Comparison of ENCODE assay signal across 29 cellular contexts in the genomic region with DNA sequence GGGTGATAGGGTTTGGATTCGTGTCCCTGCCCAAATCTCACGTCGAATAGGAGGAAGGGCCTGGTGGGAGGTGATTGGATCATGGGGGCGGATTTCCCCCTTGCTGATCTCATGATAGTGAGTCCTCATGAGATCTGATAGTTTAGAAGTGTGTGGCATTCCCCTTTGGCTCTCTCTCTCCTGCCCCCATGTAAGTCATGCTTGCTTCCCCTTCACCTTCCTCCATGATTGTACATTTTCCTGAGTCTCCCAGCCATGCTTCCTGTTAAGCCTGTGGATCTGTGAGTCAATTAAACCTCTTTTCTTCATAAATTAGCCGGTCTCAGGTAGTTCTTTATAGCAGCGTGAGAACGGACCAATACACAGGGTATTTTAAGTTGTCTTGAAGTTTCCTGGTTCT.
DNase-seq lines count a peak whose midpoint lies in the region; ATAC-seq, FAIRE-seq and TF ChIP-seq lines count a peak whose summit lies in the region.
"Had no signal": no experiment of that assay in that cellular context is flagged by ENCODE, and none has a peak within 500 bp of the region (broad histone marks: within the 10 kb centered on the region; RNA-seq: fewer than 3 reads in every experiment).

No MANE protein-coding gene starts in this region.

- intact Hi-C loops in heart right ventricle (cut with DNase I) (loop anchor here in 1 of 10 donors (5.0 kb wide), 1 partner anchor 161 kb away; a partner anchor contains a TSS), Right ventricle myocardium superior (cut with DNase I) (no loop called here)
- intact Hi-C loops in dendritic cell treated with granulocyte-macrophage colony-stimulating factor and Interleukin-4, amounts not matched to agents 40 ng/mL and 50 ng/mL, for 4 days (cut with micrococcal nuclease) = loop anchor here (5.0 kb wide), 1 partner anchor 51 kb away; no protein-coding TSS in a partner anchor

- ATAC-seq in heart right ventricle (no peak), Right ventricle myocardium superior (ENCODE audit: poor library complexity) (no peak), GM21529 (IDR thresholded peaks at IDR 0.05; ENCODE audit: unreplicated experiment) (no peak)
- ATAC-seq in stimulated activated memory B cell treated with anti-CD40 and anti-IgM and Interleukin-4, amounts not matched to agents 10 μg/mL and 1 μg/mL and 100 μg/mL, for 72 hours = no peak
- ATAC-seq: activated CD8-positive, alpha-beta T cell treated with anti-CD3 and anti-CD28 coated beads, Interleukin-2, amount 10 ng/mL, durations not matched to agents 7 days and 5 days; gastroesophageal sphincter; left colon had no signal

- H3K4me3 Mint-ChIP-seq in dendritic cell treated with granulocyte-macrophage colony-stimulating factor and Interleukin-4, amounts not matched to agents 40 ng/mL and 50 ng/mL, for 4 days = no peak overlapping the region
- no peak overlapping the region for H3K4me3 Mint-ChIP-seq in stimulated activated memory B cell treated with anti-CD40 and anti-IgM and Interleukin-4, amounts not matched to agents 10 μg/mL and 1 μg/mL and 100 μg/mL, for 72 hours
- H3K4me3 Mint-ChIP-seq: activated CD8-positive, alpha-beta T cell treated with anti-CD3 and anti-CD28 coated beads, Interleukin-2, amount 10 ng/mL, durations not matched to agents 7 days and 5 days; activated naive CD8-positive, alpha-beta T cell had no signal

- H3K27ac ChIP-seq in heart right ventricle = peak overlapping the region in 8 of 10 donors; percentile 65 to 96 (median 92)
- H3K27ac ChIP-seq: HL-60 had no signal

- DNase-seq in heart right ventricle (no peak), Right ventricle myocardium superior (no peak), GM18507 (ENCODE audit: extremely low spot score, insufficient read length, low read depth) (no peak), NCI-H146 (lab: John Stamatoyannopoulos, UW) (no peak), DMS53 (lab: John Stamatoyannopoulos, UW) (no peak)
- DNase-seq: activated CD8-positive, alpha-beta T cell treated with anti-CD3 and anti-CD28 coated beads, Interleukin-2, amount 10 ng/mL, durations not matched to agents 7 days and 5 days; activated effector memory CD4-positive, alpha-beta T cell treated with anti-CD3 and anti-CD28 coated beads, Interleukin-2, amount 50 U/mL, for 16 hours; activated T-cell treated with anti-CD3 and anti-CD28 coated beads for 4 hours; cortex of kidney; DMS 273 treated with DMSO at 0.1 percent for 48 hours; esophagus squamous epithelium; KG1; left colon; mesenchymal stem cell; MM.1S; NCI-H1105 treated with DMSO at 0.1 percent for 48 hours; NCI-H2081; NCI-H524 treated with DMSO at 0.1 percent for 48 hours; SHP77; stimulated activated CD4-positive, alpha-beta T cell treated with anti-CD3 and anti-CD28 coated beads, Interleukin-12 subunit alpha, Interleukin-12 subunit beta, amount 100 ng/mL, for 4 hours; stimulated activated CD4-positive, alpha-beta T cell treated with anti-CD3 and anti-CD28 coated beads, Interleukin-2, amount 100 ng/mL, for 48 hours; T-helper 2 cell had no signal

- H3K27me3 Mint-ChIP-seq in dendritic cell treated with granulocyte-macrophage colony-stimulating factor and Interleukin-4, amounts not matched to agents 40 ng/mL and 50 ng/mL, for 4 days = no peaks in the 10 kb centered on the region
- no peaks in the 10 kb centered on the region for H3K27me3 Mint-ChIP-seq in stimulated activated memory B cell treated with anti-CD40 and anti-IgM and Interleukin-4, amounts not matched to agents 10 μg/mL and 1 μg/mL and 100 μg/mL, for 72 hours

- no peak overlapping the region for H3K4me3 ChIP-seq in heart right ventricle
- H3K4me3 ChIP-seq: esophagus squamous epithelium, gastroesophageal sphincter had no signal

- H3K9me3 Mint-ChIP-seq in dendritic cell treated with granulocyte-macrophage colony-stimulating factor and Interleukin-4, amounts not matched to agents 40 ng/mL and 50 ng/mL, for 4 days = no peaks in the 10 kb centered on the region
- H3K9me3 Mint-ChIP-seq in stimulated activated memory B cell treated with anti-CD40 and anti-IgM and Interleukin-4, amounts not matched to agents 10 μg/mL and 1 μg/mL and 100 μg/mL, for 72 hours = no peaks in the 10 kb centered on the region

- FAIRE-seq in GM18507 (lab: Jason Lieb, UNC) = peak; percentile 49
- FAIRE-seq: endometrium had no signal

- WGBS in heart right ventricle, 2 donors = 84 to 94% methylated on average over 7 of the region's 7 CpGs

- H3K9me3 ChIP-seq in heart right ventricle = peaks cover 0 to 6% (median 0%) of the 10 kb centered on the region in 11 donors
- H3K9me3 ChIP-seq: esophagus squamous epithelium, gastroesophageal sphincter had no signal

- H3K4me1 Mint-ChIP-seq in dendritic cell treated with granulocyte-macrophage colony-stimulating factor and Interleukin-4, amounts not matched to agents 40 ng/mL and 50 ng/mL, for 4 days (ENCODE audit: low read depth) = peaks cover 42% of the 10 kb centered on the region
- peaks cover 44% of the 10 kb centered on the region for H3K4me1 Mint-ChIP-seq in stimulated activated memory B cell treated with anti-CD40 and anti-IgM and Interleukin-4, amounts not matched to agents 10 μg/mL and 1 μg/mL and 100 μg/mL, for 72 hours

- peaks cover 19% of the 10 kb centered on the region for H3K36me3 Mint-ChIP-seq in dendritic cell treated with granulocyte-macrophage colony-stimulating factor and Interleukin-4, amounts not matched to agents 40 ng/mL and 50 ng/mL, for 4 days (ENCODE audit: low read depth)
- H3K36me3 Mint-ChIP-seq in stimulated activated memory B cell treated with anti-CD40 and anti-IgM and Interleukin-4, amounts not matched to agents 10 μg/mL and 1 μg/mL and 100 μg/mL, for 72 hours = peaks cover 21% of the 10 kb centered on the region

- peaks cover 0 to 26% (median 11%) of the 10 kb centered on the region in 9 donors for H3K36me3 ChIP-seq in heart right ventricle

- no peak for TF ChIP-seq CTCF in heart right ventricle (IDR thresholded peaks at IDR 0.05)

- H3K4me1 ChIP-seq in heart right ventricle = peaks cover 7 to 45% (median 23%) of the 10 kb centered on the region in 9 donors

- H3K27me3 ChIP-seq in heart right ventricle = no peaks in the 10 kb centered on the region
- H3K27me3 ChIP-seq: esophagus squamous epithelium, gastroesophageal sphincter had no signal

- peak overlapping the region; percentile 25 for H3K27ac Mint-ChIP-seq in dendritic cell treated with granulocyte-macrophage colony-stimulating factor and Interleukin-4, amounts not matched to agents 40 ng/mL and 50 ng/mL, for 4 days
- peak overlapping the region; percentile 86 for H3K27ac Mint-ChIP-seq in stimulated activated memory B cell treated with anti-CD40 and anti-IgM and Interleukin-4, amounts not matched to agents 10 μg/mL and 1 μg/mL and 100 μg/mL, for 72 hours
- H3K27ac Mint-ChIP-seq: activated CD8-positive, alpha-beta T cell treated with anti-CD3 and anti-CD28 coated beads, Interleukin-2, amount 10 ng/mL, durations not matched to agents 7 days and 5 days; activated naive CD8-positive, alpha-beta T cell had no signal
